16 cellular contexts compared by ENCODE assay signal in the genomic region with DNA sequence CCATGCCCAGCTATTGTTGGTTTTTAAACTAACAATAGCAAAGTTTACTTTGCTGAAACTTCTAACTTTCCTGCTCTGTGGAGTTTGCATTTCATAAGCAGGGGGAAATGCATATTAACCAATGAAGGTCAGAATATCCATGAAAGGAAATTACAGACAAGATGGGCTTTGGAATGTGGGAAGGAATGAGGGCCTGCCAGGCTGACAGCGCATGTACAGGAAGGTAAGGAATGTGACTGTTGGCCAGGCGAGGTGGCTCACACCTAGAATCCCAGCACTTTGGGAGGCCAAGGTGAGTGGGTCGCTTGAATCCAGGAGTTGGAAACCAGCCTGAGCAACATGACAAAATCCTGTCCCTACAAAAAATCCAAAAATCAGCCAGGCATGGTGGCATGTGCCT. TPM values are rescaled to one million over a fixed set of nuclear protein-coding genes. Genes with fewer than 3 reads are reported as not detected.
DNase-seq lines count a peak whose midpoint lies in the region; ATAC-seq and TF ChIP-seq lines count a peak whose summit lies in the region.
"Had no signal": no experiment of that assay in that cellular context is flagged by ENCODE, and none has a peak within 500 bp of the region (broad histone marks: within the 10 kb centered on the region; RNA-seq: fewer than 3 reads in every experiment).

No MANE protein-coding gene starts in this region.

- no CpG with 5 or more reads among the region's 3 CpGs for WGBS in H9 (ENCODE audit: extremely low coverage, insufficient read length, low lambda C conversion rate)

- H3K27me3 ChIP-seq in H9 (ENCODE audit: insufficient read depth, low read length), result no peaks in the 10 kb centered on the region

- peak; percentile 9 for DNase-seq in activated naive CD8-positive, alpha-beta T cell treated with anti-CD3 and anti-CD28 coated beads, Interleukin-2, amount 10 ng/mL, durations not matched to agents 7 days and 5 days
- DNase-seq in activated naive CD8-positive, alpha-beta T cell treated with anti-CD3 and anti-CD28 coated beads, Interleukin-2, amount 50 U/mL, for 24 hours, result no peak
- DNase-seq in T-helper 17 cell, result no peak
- no peak for DNase-seq in immature natural killer cell
- DNase-seq in type B pancreatic cell (ENCODE audit: extremely low spot score, unreplicated experiment), result no peak
- DNase-seq in UCSD-AML1 (lab: John Stamatoyannopoulos, UW; ENCODE audit: unreplicated experiment), result no peak
- DNase-seq in amygdala (lab: John Stamatoyannopoulos, UW), result no peak
- DNase-seq in H9, result no peak
- DNase-seq: GM23248, HFFc6, KBM-7, NCI-H1092 treated with DMSO at 0.1 percent for 48 hours, NCI-H1694, PC-3 had no signal

- TF ChIP-seq CTCF in type B pancreatic cell (conservative IDR thresholded peaks at IDR 0.05) (no peak), H9 (conservative IDR thresholded peaks at IDR 0.05) (no peak)

- H2BK12ac ChIP-seq in H9 (ENCODE audit: insufficient read length, low read depth, low read length), result no peak overlapping the region

- H3K27ac Mint-ChIP-seq in activated naive CD8-positive, alpha-beta T cell treated with anti-CD3 and anti-CD28 coated beads, Interleukin-2, amount 10 ng/mL, durations not matched to agents 7 days and 5 days, result no peak overlapping the region
- H3K27ac Mint-ChIP-seq in activated naive CD8-positive, alpha-beta T cell treated with anti-CD3 and anti-CD28 coated beads, Interleukin-2, amount 50 U/mL, for 24 hours, result no peak overlapping the region
- H3K27ac Mint-ChIP-seq in T-helper 17 cell (peak overlapping the region; percentile 84), immature natural killer cell (peak overlapping the region; percentile 80 to 96 (median 89)), type B pancreatic cell (peak overlapping the region; percentile 61), H9 (peak overlapping the region in 1 of 3 experiments; percentile 72; a peak in 2 of 7 replicates)
- H3K27ac Mint-ChIP-seq: HFFc6 had no signal

- no peaks in the 10 kb centered on the region; the same call in 1 of the 2 replicates for H3K4me1 ChIP-seq in H9 (ENCODE audit: insufficient read depth, low read length)
- H3K4me1 ChIP-seq: A549 had no signal

- POLR2A ChIA-PET in activated naive CD8-positive, alpha-beta T cell treated with anti-CD3 and anti-CD28 coated beads, Interleukin-2, amount 10 ng/mL, durations not matched to agents 7 days and 5 days (lab: Charles Lee), result no interaction called here

- H3K79me2 ChIP-seq in H9 (ENCODE audit: insufficient read depth, low read length), result no peaks in the 10 kb centered on the region

- peaks cover 9% of the 10 kb centered on the region for H3K36me3 Mint-ChIP-seq in activated naive CD8-positive, alpha-beta T cell treated with anti-CD3 and anti-CD28 coated beads, Interleukin-2, amount 10 ng/mL, durations not matched to agents 7 days and 5 days
- H3K36me3 Mint-ChIP-seq in activated naive CD8-positive, alpha-beta T cell treated with anti-CD3 and anti-CD28 coated beads, Interleukin-2, amount 50 U/mL, for 24 hours (ENCODE audit: low read depth), result peaks cover 13% of the 10 kb centered on the region
- H3K36me3 Mint-ChIP-seq in T-helper 17 cell (ENCODE audit: low read depth), result peaks cover 2% of the 10 kb centered on the region
- peaks cover 10 to 19% (median 10%) of the 10 kb centered on the region in 3 donors for H3K36me3 Mint-ChIP-seq in immature natural killer cell
- peaks cover 16% of the 10 kb centered on the region for H3K36me3 Mint-ChIP-seq in type B pancreatic cell
- H3K36me3 Mint-ChIP-seq in H9 (ENCODE audit: insufficient read depth in 1 of 3, low read depth in 3 of 3), result peaks cover 3 to 37% (median 13%) of the 10 kb centered on the region in 3 experiments; a peak in 5 of 7 replicates

- H3K9ac ChIP-seq in H9 (ENCODE audit: extremely low read depth, insufficient read length, low read length), result no peak overlapping the region
- H3K9ac ChIP-seq: GM23248 had no signal

- H3K4me1 Mint-ChIP-seq in activated naive CD8-positive, alpha-beta T cell treated with anti-CD3 and anti-CD28 coated beads, Interleukin-2, amount 10 ng/mL, durations not matched to agents 7 days and 5 days, result no peaks in the 10 kb centered on the region
- H3K4me1 Mint-ChIP-seq in activated naive CD8-positive, alpha-beta T cell treated with anti-CD3 and anti-CD28 coated beads, Interleukin-2, amount 50 U/mL, for 24 hours, result no peaks in the 10 kb centered on the region
- H3K4me1 Mint-ChIP-seq in T-helper 17 cell, result peaks cover 16% of the 10 kb centered on the region
- H3K4me1 Mint-ChIP-seq in immature natural killer cell, result peaks cover 14 to 25% of the 10 kb centered on the region in 2 donors
- H3K4me1 Mint-ChIP-seq in type B pancreatic cell (ENCODE audit: unreplicated experiment), result peaks cover 7% of the 10 kb centered on the region
- peaks cover 35 to 36% of the 10 kb centered on the region in 2 experiments for H3K4me1 Mint-ChIP-seq in H9

- no peak overlapping the region for H3K27ac ChIP-seq in H9 (ENCODE audit: insufficient read length, low read depth, low read length)
- H3K27ac ChIP-seq: A549, C4-2B, GM23248 had no signal

- H3K27me3 Mint-ChIP-seq in activated naive CD8-positive, alpha-beta T cell treated with anti-CD3 and anti-CD28 coated beads, Interleukin-2, amount 10 ng/mL, durations not matched to agents 7 days and 5 days, result no peaks in the 10 kb centered on the region
- H3K27me3 Mint-ChIP-seq in activated naive CD8-positive, alpha-beta T cell treated with anti-CD3 and anti-CD28 coated beads, Interleukin-2, amount 50 U/mL, for 24 hours, result no peaks in the 10 kb centered on the region
- H3K27me3 Mint-ChIP-seq in T-helper 17 cell (no peaks in the 10 kb centered on the region), immature natural killer cell (ENCODE audit: low read depth in 3 of 3) (peaks cover 0 to 7% (median 0%) of the 10 kb centered on the region in 3 donors), type B pancreatic cell (no peaks in the 10 kb centered on the region), H9 (ENCODE audit: low read depth) (no peaks in the 10 kb centered on the region)

- no peak overlapping the region for H2AK5ac ChIP-seq in H9 (ENCODE audit: insufficient read length, low read length)

- H3K79me1 ChIP-seq in H9 (ENCODE audit: insufficient read depth, low read depth, low read length, poor library complexity, severe bottlenecking), result no peaks in the 10 kb centered on the region

- H3K9me3 Mint-ChIP-seq in activated naive CD8-positive, alpha-beta T cell treated with anti-CD3 and anti-CD28 coated beads, Interleukin-2, amount 10 ng/mL, durations not matched to agents 7 days and 5 days, result no peaks in the 10 kb centered on the region
- H3K9me3 Mint-ChIP-seq in activated naive CD8-positive, alpha-beta T cell treated with anti-CD3 and anti-CD28 coated beads, Interleukin-2, amount 50 U/mL, for 24 hours, result no peaks in the 10 kb centered on the region
- no peaks in the 10 kb centered on the region for H3K9me3 Mint-ChIP-seq in immature natural killer cell
- no peaks in the 10 kb centered on the region for H3K9me3 Mint-ChIP-seq in type B pancreatic cell
- H3K9me3 Mint-ChIP-seq in H9, result no peaks in the 10 kb centered on the region
- H3K9me3 Mint-ChIP-seq: HFFc6 had no signal

- no peak overlapping the region for H4K91ac ChIP-seq in H9 (ENCODE audit: insufficient read length, low read depth, low read length)

- H2BK15ac ChIP-seq in H9 (ENCODE audit: low read depth, low read length), result no peak overlapping the region

- no peak overlapping the region for H3K56ac ChIP-seq in H9 (ENCODE audit: insufficient read length, low read depth, low read length)

- H2BK120ac ChIP-seq in H9 (ENCODE audit: low read depth, low read length, poor library complexity, severe bottlenecking), result no peak overlapping the region

- no peak overlapping the region for H3K18ac ChIP-seq in H9 (ENCODE audit: insufficient read length, low read depth, low read length)

- H3K14ac ChIP-seq in H9 (ENCODE audit: insufficient read depth, low read length), result no peak overlapping the region; the same call in 1 of the 2 replicates

- H3K23me2 ChIP-seq in H9 (ENCODE audit: insufficient read length, low read depth, low read length, poor library complexity, severe bottlenecking), result no peaks in the 10 kb centered on the region

- H3K4me3 Mint-ChIP-seq in activated naive CD8-positive, alpha-beta T cell treated with anti-CD3 and anti-CD28 coated beads, Interleukin-2, amount 10 ng/mL, durations not matched to agents 7 days and 5 days, result no peak overlapping the region
- H3K4me3 Mint-ChIP-seq in activated naive CD8-positive, alpha-beta T cell treated with anti-CD3 and anti-CD28 coated beads, Interleukin-2, amount 50 U/mL, for 24 hours, result no peak overlapping the region
- H3K4me3 Mint-ChIP-seq in T-helper 17 cell, result peak overlapping the region; percentile 7
- H3K4me3 Mint-ChIP-seq in immature natural killer cell, result peak overlapping the region in 4 of 5 donors; percentile 18 to 65 (median 48)
- H3K4me3 Mint-ChIP-seq in type B pancreatic cell, result no peak overlapping the region
- H3K4me3 Mint-ChIP-seq in H9, result no peak overlapping the region
- H3K4me3 Mint-ChIP-seq: HFFc6 had no signal

- H4K20me1 ChIP-seq in H9 (ENCODE audit: control insufficient read depth, insufficient read depth, insufficient read length), result no peaks in the 10 kb centered on the region

- no peak for ATAC-seq in activated naive CD8-positive, alpha-beta T cell treated with anti-CD3 and anti-CD28 coated beads, Interleukin-2, amount 10 ng/mL, durations not matched to agents 7 days and 5 days (ENCODE audit: low read depth)
- no peak for ATAC-seq in activated naive CD8-positive, alpha-beta T cell treated with anti-CD3 and anti-CD28 coated beads, Interleukin-2, amount 50 U/mL, for 24 hours
- ATAC-seq in T-helper 17 cell, result no peak
- ATAC-seq: A549, PC-3 had no signal

- H3K9me3 ChIP-seq in T-helper 17 cell (ENCODE audit: control insufficient read depth, low read length, poor library complexity, severe bottlenecking) (no peaks in the 10 kb centered on the region), H9 (ENCODE audit: control insufficient read depth, low read depth, low read length) (no peaks in the 10 kb centered on the region)
- H3K9me3 ChIP-seq: A549 had no signal

- H2AFZ ChIP-seq in H9 (ENCODE audit: low read length), result no peak overlapping the region
- H2AFZ ChIP-seq: GM23248 had no signal

- no peak overlapping the region for H3K4ac ChIP-seq in H9 (ENCODE audit: low read depth, low read length)

- H2BK20ac ChIP-seq in H9 (ENCODE audit: low read depth, low read length, poor library complexity, severe bottlenecking), result no peak overlapping the region

- H4K8ac ChIP-seq in H9 (replicated peaks; ENCODE audit: insufficient read length, low read depth, low read length), result no peak overlapping the region

- H2BK5ac ChIP-seq in H9 (ENCODE audit: insufficient read length, low read length), result no peak overlapping the region

- no peak overlapping the region for H4K5ac ChIP-seq in H9 (ENCODE audit: insufficient read length, low read depth, low read length)

- H3K4me2 ChIP-seq in H9 (ENCODE audit: insufficient read depth, insufficient read length, low read length), result no peak overlapping the region
- H3K4me2 ChIP-seq: A549 had no signal

- no peak overlapping the region for H3K23ac ChIP-seq in H9 (ENCODE audit: insufficient read length, low read depth, low read length)

- no peak overlapping the region for H3T11ph ChIP-seq in H9 (ENCODE audit: low read length)

RNA-seq across cellular contexts. Expression of a gene that starts 49.6 kb away (rescaled TPM):
- total RNA-seq in activated naive CD8-positive, alpha-beta T cell treated with anti-CD3 and anti-CD28 coated beads, Interleukin-2, amount 10 ng/mL, durations not matched to agents 7 days and 5 days, result 10 to 100 TPM; 40.0 to 41.5 TPM
- 10 to 100 TPM; 55.6 to 61.9 TPM for total RNA-seq in T-helper 17 cell
- 10 to 100 TPM; 20.4 to 32.3 (median 20.9) TPM for polyA plus RNA-seq in immature natural killer cell
- total RNA-seq in type B pancreatic cell (ENCODE audit: low replicate concordance), result 48.4 and 58.3 TPM in 2 replicates
- 66.4 and 69.2 TPM in 2 replicates for total RNA-seq in H9 (2021)

Comparison
In these comparisons a context has a peak if more than half of its experiments do, and no peak if none do; other contexts are left out.
1. H3K27ac Mint-ChIP-seq: peak in T-helper 17 cell (single experiment), immature natural killer cell (6 of 6) and type B pancreatic cell (single experiment); none in activated naive CD8-positive, alpha-beta T cell treated with anti-CD3 and anti-CD28 coated beads, Interleukin-2, amount 10 ng/mL, durations not matched to agents 7 days and 5 days (single experiment) and activated naive CD8-positive, alpha-beta T cell treated with anti-CD3 and anti-CD28 coated beads, Interleukin-2, amount 50 U/mL, for 24 hours (single experiment).
2. H3K4me3 Mint-ChIP-seq: peak in T-helper 17 cell (single experiment) and immature natural killer cell (4 of 5); none in activated naive CD8-positive, alpha-beta T cell treated with anti-CD3 and anti-CD28 coated beads, Interleukin-2, amount 10 ng/mL, durations not matched to agents 7 days and 5 days (single experiment), activated naive CD8-positive, alpha-beta T cell treated with anti-CD3 and anti-CD28 coated beads, Interleukin-2, amount 50 U/mL, for 24 hours (single experiment), type B pancreatic cell (single experiment) and H9 (0 of 2).